23 cellular contexts compared by ENCODE assay signal in the genomic region with DNA sequence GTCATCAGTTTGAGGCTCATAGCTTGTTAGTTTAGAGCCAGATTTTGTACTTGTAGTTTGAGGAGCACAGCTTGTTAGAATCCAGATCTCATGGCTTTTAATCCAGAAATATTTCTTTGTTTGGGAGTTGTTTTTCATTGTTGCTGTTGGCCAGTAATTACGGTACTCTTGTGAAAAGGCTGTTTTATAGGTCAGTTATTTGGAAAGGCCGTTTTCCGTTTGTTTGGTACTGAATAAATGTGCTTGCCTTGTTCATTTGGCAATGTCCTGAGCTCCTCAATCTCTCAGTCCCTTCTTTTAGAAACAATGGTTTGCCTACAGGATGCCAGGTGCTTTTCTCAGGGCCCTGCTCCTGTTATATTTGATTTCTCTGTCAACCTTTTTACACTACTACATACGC. TPM values are rescaled to one million over a fixed set of nuclear protein-coding genes. Genes with fewer than 3 reads are reported as not detected.
DNase-seq lines count a peak whose midpoint lies in the region; ATAC-seq, FAIRE-seq and TF ChIP-seq lines count a peak whose summit lies in the region.
"Had no signal": no experiment of that assay in that cellular context is flagged by ENCODE, and none has a peak within 500 bp of the region (broad histone marks: within the 10 kb centered on the region; RNA-seq: fewer than 3 reads in every experiment).

No MANE protein-coding gene starts in this region.

- H3K27me3 Mint-ChIP-seq in stimulated activated memory B cell treated with anti-CD40 and anti-IgM and Interleukin-4, amounts not matched to agents 10 μg/mL and 1 μg/mL and 100 μg/mL, for 72 hours: no peaks in the 10 kb centered on the region
- no peaks in the 10 kb centered on the region for H3K27me3 Mint-ChIP-seq in activated T-helper 17 cell treated with anti-CD3 and anti-CD28 coated beads, Interleukin-2, amount 50 U/mL, for 72 hours
- H3K27me3 Mint-ChIP-seq: CD4-positive, alpha-beta memory T cell; IgD-negative memory B cell had no signal

- BruUV-seq in HepG2 (replicated peaks; lab: Mats Ljungman, UMichigan): no TSS peak

- no peaks in the 10 kb centered on the region for H3K9me3 ChIP-seq in liver (ENCODE audit: control insufficient read depth in 4 of 4, low read length in 3 of 4)
- H3K9me3 ChIP-seq in HepG2 (ENCODE audit: low read length): no peaks in the 10 kb centered on the region
- no peaks in the 10 kb centered on the region for H3K9me3 ChIP-seq in lower lobe of right lung
- H3K9me3 ChIP-seq: SJCRH30 had no signal

- H3K27me3 ChIP-seq in liver (ENCODE audit: control insufficient read depth in 4 of 4, insufficient read depth in 4 of 4, low read length in 3 of 4): no peaks in the 10 kb centered on the region
- peaks cover 0 to 5% of the 10 kb centered on the region in 2 experiments; a peak in 2 of 5 replicates for H3K27me3 ChIP-seq in HepG2 (ENCODE audit: control insufficient read depth in 1 of 2, insufficient read depth in 2 of 2, low read length in 2 of 2)
- no peaks in the 10 kb centered on the region for H3K27me3 ChIP-seq in lower lobe of right lung (ENCODE audit: low read depth)
- H3K27me3 ChIP-seq: SJCRH30 had no signal

- no peak overlapping the region for H3K9ac ChIP-seq in liver (ENCODE audit: low read depth in 1 of 2, low read length in 2 of 2)
- no peak overlapping the region for H3K9ac ChIP-seq in HepG2 (ENCODE audit: insufficient read depth, low read depth, low read length)

- no peak for TF ChIP-seq POLR2A in HepG2 (IDR thresholded peaks at IDR 0.05; ENCODE audit: insufficient read depth in 1 of 2, low read depth in 2 of 2, low read length in 2 of 2)

- H3K36me3 Mint-ChIP-seq in stimulated activated memory B cell treated with anti-CD40 and anti-IgM and Interleukin-4, amounts not matched to agents 10 μg/mL and 1 μg/mL and 100 μg/mL, for 72 hours: no peaks in the 10 kb centered on the region
- no peaks in the 10 kb centered on the region for H3K36me3 Mint-ChIP-seq in activated T-helper 17 cell treated with anti-CD3 and anti-CD28 coated beads, Interleukin-2, amount 50 U/mL, for 72 hours (ENCODE audit: low read depth)
- H3K36me3 Mint-ChIP-seq: IgD-negative memory B cell had no signal

- TF ChIP-seq CTCF in liver (IDR thresholded peaks at IDR 0.05; ENCODE audit: low read depth, low read length, missing input control): no peak
- TF ChIP-seq CTCF in HepG2 (CRISPR knock-in tag; IDR thresholded peaks at IDR 0.05): no peak
- no peak for TF ChIP-seq CTCF in lower lobe of right lung (IDR thresholded peaks at IDR 0.05)
- TF ChIP-seq CTCF in GM13977 (IDR thresholded peaks at IDR 0.05; ENCODE audit: extremely low read depth, insufficient read depth, missing control alignments): no peak

- no peaks in the 10 kb centered on the region for H4K20me1 ChIP-seq in HepG2 (ENCODE audit: insufficient read depth, low read length)

- 45% methylated on average over 4 of the region's 4 CpGs for WGBS in liver
- WGBS in HepG2 (ENCODE audit: low lambda C conversion rate): 60% methylated on average over 4 of the region's 4 CpGs

- no peak for FAIRE-seq in HepG2 (lab: Jason Lieb, UNC)

- ATAC-seq in HepG2 (no peak), lower lobe of right lung (no peak)
- no peak for ATAC-seq in stimulated activated memory B cell treated with anti-CD40 and anti-IgM and Interleukin-4, amounts not matched to agents 10 μg/mL and 1 μg/mL and 100 μg/mL, for 72 hours
- ATAC-seq in activated T-helper 17 cell treated with anti-CD3 and anti-CD28 coated beads, Interleukin-2, amount 50 U/mL, for 72 hours (replicated peaks): no peak

- H3K4me3 ChIP-seq in liver (ENCODE audit: low read depth in 1 of 3, low read length in 3 of 3) (no peak overlapping the region), HepG2 (replicated peaks in 1 of 3; ENCODE audit: insufficient read depth in 1 of 3, low read depth in 2 of 3, low read length in 3 of 3) (no peak overlapping the region), lower lobe of right lung (no peak overlapping the region)
- H3K4me3 ChIP-seq: lung, SJCRH30, skin epidermis had no signal

- no peaks in the 10 kb centered on the region for H3K79me2 ChIP-seq in HepG2 (ENCODE audit: insufficient read depth, low read length)

- POLR2A ChIA-PET in HepG2 (lab: Yijun Ruan, JAX): no interaction called here

- no peak overlapping the region for H3K4me2 ChIP-seq in HepG2 (ENCODE audit: low read depth, low read length)

- in situ Hi-C loops in HepG2 (cut with HindIII; ENCODE audit: extremely low pct_ligation_motif_present, low pct_unique_long_range_greater_than_20kb) (no loop called here), GM13977 (cut with MboI; ENCODE audit: low pct_unique_long_range_greater_than_20kb, low sequenced_read_pairs, unreplicated experiment) (loop anchor here (5.0 kb wide), 1 partner anchor 202 kb away; no protein-coding TSS in a partner anchor)

- H3K36me3 ChIP-seq in liver (ENCODE audit: control insufficient read depth in 4 of 4, insufficient read depth in 3 of 4, low read depth in 1 of 4, low read length in 3 of 4) (peaks cover 0 to 2% (median 0%) of the 10 kb centered on the region in 4 donors), HepG2 (replicated peaks in 1 of 2; ENCODE audit: control insufficient read depth in 1 of 2, insufficient read depth in 2 of 2, low read length in 2 of 2) (no peaks in the 10 kb centered on the region), lower lobe of right lung (no peaks in the 10 kb centered on the region)
- H3K36me3 ChIP-seq: SJCRH30 had no signal

- DNase-seq in HepG2 (ENCODE audit: low spot score) (no peak), lower lobe of right lung (no peak), hepatic stellate cell (ENCODE audit: low spot score) (no peak), GM13977 (ENCODE audit: low spot score) (no peak), NCI-H82 (lab: John Stamatoyannopoulos, UW) (no peak)
- DNase-seq: activated CD4-positive, alpha-beta T cell treated with anti-CD3 and anti-CD28 coated beads for 1 hour; CD4-positive, alpha-beta memory T cell; DMS79 treated with DMSO at 0.1 percent for 48 hours; GOT3; NCI-H2029 treated with DMSO at 0.1 percent for 48 hours; NCI-H510A; OCI-M1; SJCRH30; stimulated activated CD4-positive, alpha-beta T cell treated with anti-CD3 and anti-CD28 coated beads, Interleukin-4, amount 100 ng/mL, for 1 hour had no signal

- H3K9me3 Mint-ChIP-seq in stimulated activated memory B cell treated with anti-CD40 and anti-IgM and Interleukin-4, amounts not matched to agents 10 μg/mL and 1 μg/mL and 100 μg/mL, for 72 hours: no peaks in the 10 kb centered on the region
- H3K9me3 Mint-ChIP-seq in activated T-helper 17 cell treated with anti-CD3 and anti-CD28 coated beads, Interleukin-2, amount 50 U/mL, for 72 hours: no peaks in the 10 kb centered on the region
- H3K9me3 Mint-ChIP-seq: CD4-positive, alpha-beta memory T cell; IgD-negative memory B cell had no signal

- TF ChIP-seq EP300 in HepG2 (IDR thresholded peaks at IDR 0.05; ENCODE audit: low read depth in 2 of 2, low read length in 2 of 2): no peak
- TF ChIP-seq EP300 in HepG2 (CRISPR knock-in tag; IDR thresholded peaks at IDR 0.05; ENCODE audit: borderline replicate concordance): no peak

- H2AFZ ChIP-seq in HepG2 (ENCODE audit: low read length): no peak overlapping the region

- H3K4me1 Mint-ChIP-seq in stimulated activated memory B cell treated with anti-CD40 and anti-IgM and Interleukin-4, amounts not matched to agents 10 μg/mL and 1 μg/mL and 100 μg/mL, for 72 hours: peaks cover 40% of the 10 kb centered on the region
- no peaks in the 10 kb centered on the region for H3K4me1 Mint-ChIP-seq in activated T-helper 17 cell treated with anti-CD3 and anti-CD28 coated beads, Interleukin-2, amount 50 U/mL, for 72 hours

- no peak overlapping the region for H3K4me3 Mint-ChIP-seq in stimulated activated memory B cell treated with anti-CD40 and anti-IgM and Interleukin-4, amounts not matched to agents 10 μg/mL and 1 μg/mL and 100 μg/mL, for 72 hours
- no peak overlapping the region for H3K4me3 Mint-ChIP-seq in activated T-helper 17 cell treated with anti-CD3 and anti-CD28 coated beads, Interleukin-2, amount 50 U/mL, for 72 hours
- H3K4me3 Mint-ChIP-seq: CD4-positive, alpha-beta memory T cell had no signal

- TF ChIP-seq RAD21 in liver (IDR thresholded peaks at IDR 0.05) (no peak), HepG2 (CRISPR knock-in tag; IDR thresholded peaks at IDR 0.05) (no peak)

- no peak overlapping the region for H3K27ac ChIP-seq in liver (ENCODE audit: low read depth in 1 of 2, low read length in 2 of 2)
- H3K27ac ChIP-seq in HepG2 (ENCODE audit: extremely low read length, insufficient read depth, low read length): no peak overlapping the region
- peak overlapping the region; percentile 32 for H3K27ac ChIP-seq in lower lobe of right lung
- H3K27ac ChIP-seq: SJCRH30 had no signal

- H3K27ac Mint-ChIP-seq in stimulated activated memory B cell treated with anti-CD40 and anti-IgM and Interleukin-4, amounts not matched to agents 10 μg/mL and 1 μg/mL and 100 μg/mL, for 72 hours: peak overlapping the region; percentile 4
- H3K27ac Mint-ChIP-seq in activated T-helper 17 cell treated with anti-CD3 and anti-CD28 coated beads, Interleukin-2, amount 50 U/mL, for 72 hours: no peak overlapping the region
- H3K27ac Mint-ChIP-seq: IgD-negative memory B cell had no signal

- H3K4me1 ChIP-seq in liver (ENCODE audit: control insufficient read depth in 4 of 4, insufficient read depth in 4 of 4, low read length in 3 of 4) (peaks cover 5 to 30% (median 19%) of the 10 kb centered on the region in 4 donors), HepG2 (ENCODE audit: insufficient read depth, low read length) (peaks cover 32% of the 10 kb centered on the region), lower lobe of right lung (peaks cover 62% of the 10 kb centered on the region)
- H3K4me1 ChIP-seq: SJCRH30 had no signal

- CTCF ChIA-PET in HepG2 (lab: Yijun Ruan, JAX; ENCODE audit: low intra/inter-chr PET ratio, low total read pairs): no interaction called here

- intact Hi-C loops in HepG2 (cut with micrococcal nuclease; ENCODE audit: unreplicated experiment): no loop called here
- intact Hi-C loops in lower lobe of right lung (cut with DNase I): no loop called here

RNA-seq across cellular contexts. Expression of gene MOB3B, which starts 4.5 kb away (rescaled TPM):
- 1 to 10 TPM in 1 of 2 donors, under 1 TPM in 1; 0.79 to 1.1 TPM for total RNA-seq in liver
- under 1 TPM; 0.36 to 0.72 TPM for polyA plus RNA-seq in liver
- 0.03 and 0.09 TPM in 2 replicates for total RNA-seq in HepG2 (2016; rRNA removed; fragmentation: Illumina TruSeq; extraction: Trizol)
- total RNA-seq in HepG2 (2016; cell fraction: cytosol; rRNA removed; fragmentation: Illumina TruSeq; extraction: Trizol; ENCODE audit: low read depth): not detected in 2 replicates
- 0.06 TPM in 2 replicates for total RNA-seq in HepG2 (2016; cell fraction: insoluble cytoplasmic fraction; rRNA removed; fragmentation: Illumina TruSeq; extraction: Trizol)
- total RNA-seq in HepG2 (2016; cell fraction: membrane; rRNA removed; fragmentation: Illumina TruSeq; extraction: Trizol): 0.03 and 0.09 TPM in 2 replicates
- not detected in 2 replicates for total RNA-seq in HepG2 (2016; cell fraction: nucleus; rRNA removed; fragmentation: Illumina TruSeq; extraction: Trizol)
- polyA plus RNA-seq in HepG2 (2011; rRNA removed): 0.03 TPM in 2 replicates
- polyA plus RNA-seq in HepG2 (2011; cell fraction: cytosol; rRNA removed): 0.01 and 0.03 TPM in 2 replicates
- 0.03 and 0.07 TPM in 2 replicates for polyA plus RNA-seq in HepG2 (2011; cell fraction: nucleus; rRNA removed)
- polyA plus RNA-seq in HepG2 (2012): 0.04 and 0.09 TPM in 2 replicates
- not detected in 2 replicates for polyA plus RNA-seq in HepG2 (2016; cell fraction: cytosol; fragmentation: Illumina TruSeq; extraction: Trizol; ENCODE audit: low read depth)
- 0.07 and 0.10 TPM in 2 replicates for polyA plus RNA-seq in HepG2 (2016; cell fraction: insoluble cytoplasmic fraction; fragmentation: Illumina TruSeq; extraction: Trizol; ENCODE audit: low read depth)
- 0.03 TPM in 1 of 2 replicates, not detected in the other for polyA plus RNA-seq in HepG2 (2016; cell fraction: membrane; fragmentation: Illumina TruSeq; extraction: Trizol; ENCODE audit: low read depth)
- polyA plus RNA-seq in HepG2 (2016; cell fraction: nucleus; fragmentation: Illumina TruSeq; extraction: Trizol; ENCODE audit: insufficient read depth, low read depth): 0.11 TPM in 1 of 2 replicates, not detected in the other
- polyA minus RNA-seq in HepG2 (2011; rRNA and poly(A)+ RNA removed; ENCODE audit: low replicate concordance): 0.02 and 15.4 TPM in 2 replicates
- polyA minus RNA-seq in HepG2 (2011; cell fraction: cytosol; rRNA and poly(A)+ RNA removed): not detected in 2 replicates
- polyA minus RNA-seq in HepG2 (2011; cell fraction: nucleus; rRNA and poly(A)+ RNA removed): 0.12 TPM in 1 of 2 replicates, not detected in the other
- 22.7 TPM for total RNA-seq in lower lobe of right lung
- under 1 TPM; 0.17 to 0.24 TPM for total RNA-seq in activated T-helper 17 cell treated with anti-CD3 and anti-CD28 coated beads, Interleukin-2, amount 50 U/mL, for 72 hours

RNA-seq across cellular contexts. Expression of gene IFNK, which starts 10.0 kb away (rescaled TPM):
- not detected for total RNA-seq in liver
- polyA plus RNA-seq in liver: not detected
- not detected in 2 replicates for total RNA-seq in HepG2 (2016; rRNA removed; fragmentation: Illumina TruSeq; extraction: Trizol)
- total RNA-seq in HepG2 (2016; cell fraction: cytosol; rRNA removed; fragmentation: Illumina TruSeq; extraction: Trizol; ENCODE audit: low read depth): not detected in 2 replicates
- total RNA-seq in HepG2 (2016; cell fraction: insoluble cytoplasmic fraction; rRNA removed; fragmentation: Illumina TruSeq; extraction: Trizol): not detected in 2 replicates
- not detected in 2 replicates for total RNA-seq in HepG2 (2016; cell fraction: membrane; rRNA removed; fragmentation: Illumina TruSeq; extraction: Trizol)
- not detected in 2 replicates for total RNA-seq in HepG2 (2016; cell fraction: nucleus; rRNA removed; fragmentation: Illumina TruSeq; extraction: Trizol)
- polyA plus RNA-seq in HepG2 (2011; rRNA removed): not detected in 2 replicates
- polyA plus RNA-seq in HepG2 (2011; cell fraction: cytosol; rRNA removed): not detected in 2 replicates
- polyA plus RNA-seq in HepG2 (2011; cell fraction: nucleus; rRNA removed): not detected in 2 replicates
- not detected in 2 replicates for polyA plus RNA-seq in HepG2 (2012)
- polyA plus RNA-seq in HepG2 (2016; cell fraction: cytosol; fragmentation: Illumina TruSeq; extraction: Trizol; ENCODE audit: low read depth): not detected in 2 replicates
- not detected in 2 replicates for polyA plus RNA-seq in HepG2 (2016; cell fraction: insoluble cytoplasmic fraction; fragmentation: Illumina TruSeq; extraction: Trizol; ENCODE audit: low read depth)
- not detected in 2 replicates for polyA plus RNA-seq in HepG2 (2016; cell fraction: membrane; fragmentation: Illumina TruSeq; extraction: Trizol; ENCODE audit: low read depth)
- not detected in 2 replicates for polyA plus RNA-seq in HepG2 (2016; cell fraction: nucleus; fragmentation: Illumina TruSeq; extraction: Trizol; ENCODE audit: insufficient read depth, low read depth)
- not detected in 2 replicates for polyA minus RNA-seq in HepG2 (2011; rRNA and poly(A)+ RNA removed; ENCODE audit: low replicate concordance)
- not detected in 2 replicates for polyA minus RNA-seq in HepG2 (2011; cell fraction: cytosol; rRNA and poly(A)+ RNA removed)
- polyA minus RNA-seq in HepG2 (2011; cell fraction: nucleus; rRNA and poly(A)+ RNA removed): not detected in 2 replicates
- not detected for total RNA-seq in lower lobe of right lung
- total RNA-seq in activated T-helper 17 cell treated with anti-CD3 and anti-CD28 coated beads, Interleukin-2, amount 50 U/mL, for 72 hours: not detected
- total RNA-seq: CD4-positive, alpha-beta memory T cell; glomerular endothelial cell; lung; SJCRH30; T-helper 2 cell treated with Interferon-gamma antibody and Interleukin-4, amounts not matched to agents 100 ng/mL and 5 ng/mL, for 36 hours had no signal
- polyA plus RNA-seq: adipose tissue; CD4-positive, alpha-beta memory T cell; IgD-negative memory B cell; lung had no signal

RNA-seq across cellular contexts. Expression of gene C9orf72, which starts 39.1 kb away (rescaled TPM):
- 10 to 100 TPM in 1 of 2 donors, 1 to 10 TPM in 1; 8.0 to 14.1 TPM for total RNA-seq in liver
- 1 to 10 TPM; 2.8 to 9.2 TPM for polyA plus RNA-seq in liver
- total RNA-seq in HepG2 (2016; rRNA removed; fragmentation: Illumina TruSeq; extraction: Trizol): 3.1 and 4.5 TPM in 2 replicates
- 0.81 and 0.88 TPM in 2 replicates for total RNA-seq in HepG2 (2016; cell fraction: cytosol; rRNA removed; fragmentation: Illumina TruSeq; extraction: Trizol; ENCODE audit: low read depth)
- 3.4 and 4.6 TPM in 2 replicates for total RNA-seq in HepG2 (2016; cell fraction: insoluble cytoplasmic fraction; rRNA removed; fragmentation: Illumina TruSeq; extraction: Trizol)
- 1.3 and 1.7 TPM in 2 replicates for total RNA-seq in HepG2 (2016; cell fraction: membrane; rRNA removed; fragmentation: Illumina TruSeq; extraction: Trizol)
- total RNA-seq in HepG2 (2016; cell fraction: nucleus; rRNA removed; fragmentation: Illumina TruSeq; extraction: Trizol): 8.0 and 9.1 TPM in 2 replicates
- polyA plus RNA-seq in HepG2 (2011; rRNA removed): 5.2 and 5.9 TPM in 2 replicates
- 0.94 and 2.1 TPM in 2 replicates for polyA plus RNA-seq in HepG2 (2011; cell fraction: cytosol; rRNA removed)
- 7.7 and 10.3 TPM in 2 replicates for polyA plus RNA-seq in HepG2 (2011; cell fraction: nucleus; rRNA removed)
- 6.4 and 10.0 TPM in 2 replicates for polyA plus RNA-seq in HepG2 (2012)
- polyA plus RNA-seq in HepG2 (2016; cell fraction: cytosol; fragmentation: Illumina TruSeq; extraction: Trizol; ENCODE audit: low read depth): 0.33 and 0.44 TPM in 2 replicates
- polyA plus RNA-seq in HepG2 (2016; cell fraction: insoluble cytoplasmic fraction; fragmentation: Illumina TruSeq; extraction: Trizol; ENCODE audit: low read depth): 2.7 and 2.9 TPM in 2 replicates
- 0.84 and 1.1 TPM in 2 replicates for polyA plus RNA-seq in HepG2 (2016; cell fraction: membrane; fragmentation: Illumina TruSeq; extraction: Trizol; ENCODE audit: low read depth)
- polyA plus RNA-seq in HepG2 (2016; cell fraction: nucleus; fragmentation: Illumina TruSeq; extraction: Trizol; ENCODE audit: insufficient read depth, low read depth): 7.7 and 8.0 TPM in 2 replicates
- 4.3 and 5.2 TPM in 2 replicates for polyA minus RNA-seq in HepG2 (2011; rRNA and poly(A)+ RNA removed; ENCODE audit: low replicate concordance)
- 2.4 and 3.7 TPM in 2 replicates for polyA minus RNA-seq in HepG2 (2011; cell fraction: cytosol; rRNA and poly(A)+ RNA removed)
- polyA minus RNA-seq in HepG2 (2011; cell fraction: nucleus; rRNA and poly(A)+ RNA removed): 34.9 and 41.5 TPM in 2 replicates
- total RNA-seq in lower lobe of right lung: 28.9 TPM
- total RNA-seq in activated T-helper 17 cell treated with anti-CD3 and anti-CD28 coated beads, Interleukin-2, amount 50 U/mL, for 72 hours: 1 to 10 TPM; 8.9 to 9.7 TPM

Comparison
In these comparisons a context has a peak if more than half of its experiments do, and no peak if none do; other contexts are left out.
1. RNA of gene MOB3B, which starts 4.5 kb away (total RNA-seq): 22.7 TPM in lower lobe of right lung (single experiment); 0.79 to 1.1 TPM in liver, 0.17 to 0.24 TPM in activated T-helper 17 cell treated with anti-CD3 and anti-CD28 coated beads, Interleukin-2, amount 50 U/mL, for 72 hours and 0.03 to 0.09 TPM in HepG2; every median in the first group is over 10 times any median in the second.